ENCODE assay signal across 21 cellular contexts in genomic region chr18:46273861-46274260, GRCh38.
"Had no signal": no experiment of that assay in that cellular context is flagged by ENCODE, and none has a peak within 500 bp of the region (broad histone marks: within the 10 kb centered on the region; RNA-seq: fewer than 3 reads in every experiment).

No MANE protein-coding gene starts in this region.

- H3K9me3 ChIP-seq: esophagus squamous epithelium, gastrocnemius medialis, tibial artery had no signal

- DNase-seq: activated CD4-positive, CD25-positive, alpha-beta regulatory T cell treated with anti-CD3 and anti-CD28 coated beads, Interleukin-2, amount 50 U/mL, for 72 hours; activated T-cell treated with anti-CD3 and anti-CD28 coated beads, Interleukin-2, amount 50 U/mL, for 1 hour; aorta; brain microvascular endothelial cell; central memory CD4-positive, alpha-beta T cell; dermis blood vessel endothelial cell; effector memory CD8-positive, alpha-beta T cell; esophagus squamous epithelium; gastrocnemius medialis; hippocampal formation; naive thymus-derived CD4-positive, alpha-beta T cell; occipital lobe; small intestine; stimulated activated CD8-positive, alpha-beta memory T cell treated with anti-CD3 and anti-CD28 coated beads, Interleukin-4, amount 100 ng/mL, for 48 hours; stimulated activated naive CD4-positive, alpha-beta T cell treated with Interleukin-2 at 50 U/mL for 16 hours; substantia nigra; tibial artery; WERI-Rb-1 had no signal

- H3K36me3 ChIP-seq: brain microvascular endothelial cell, gastrocnemius medialis, tibial artery, WERI-Rb-1 had no signal

- ATAC-seq: activated naive CD4-positive, alpha-beta T cell treated with anti-CD3 and anti-CD28 coated beads, Interleukin-2, amount 50 U/mL, for 72 hours; effector memory CD8-positive, alpha-beta T cell; gastrocnemius medialis; naive thymus-derived CD4-positive, alpha-beta T cell; sciatic nerve had no signal

- H3K36me3 Mint-ChIP-seq: activated naive CD4-positive, alpha-beta T cell treated with anti-CD3 and anti-CD28 coated beads, Interleukin-2, amount 50 U/mL, for 72 hours had no signal

- H3K9me3 Mint-ChIP-seq: activated naive CD4-positive, alpha-beta T cell treated with anti-CD3 and anti-CD28 coated beads, Interleukin-2, amount 50 U/mL, for 72 hours; effector memory CD8-positive, alpha-beta T cell; naive thymus-derived CD4-positive, alpha-beta T cell; neural crest cell had no signal

- H3K27ac ChIP-seq: brain microvascular endothelial cell, esophagus squamous epithelium, gastrocnemius medialis, tibial artery, WERI-Rb-1 had no signal

- H3K27me3 Mint-ChIP-seq: effector memory CD8-positive, alpha-beta T cell; naive thymus-derived CD4-positive, alpha-beta T cell had no signal

- H3K4me3 Mint-ChIP-seq: effector memory CD8-positive, alpha-beta T cell; naive thymus-derived CD4-positive, alpha-beta T cell; neural crest cell had no signal

- H3K27me3 ChIP-seq: brain microvascular endothelial cell, esophagus squamous epithelium, gastrocnemius medialis, tibial artery had no signal

- H3K27ac Mint-ChIP-seq: activated naive CD4-positive, alpha-beta T cell treated with anti-CD3 and anti-CD28 coated beads, Interleukin-2, amount 50 U/mL, for 72 hours had no signal

- H3K4me3 ChIP-seq: esophagus squamous epithelium, gastrocnemius medialis, tibial artery had no signal

- H3K4me1 ChIP-seq: esophagus squamous epithelium had no signal
